ENCODE assay signal across 8 cellular contexts in genomic region chr12:115871714-115872113, GRCh38.
DNase-seq lines count a peak whose midpoint lies in the region; ATAC-seq and TF ChIP-seq lines count a peak whose summit lies in the region.

No MANE protein-coding gene starts in this region.

- no peak overlapping the region for H3K27ac ChIP-seq in WERI-Rb-1

- H3K27me3 ChIP-seq in WERI-Rb-1 (ENCODE audit: insufficient read depth, low read depth, severe bottlenecking) = no peaks in the 10 kb centered on the region

- H3K9me3 ChIP-seq in WERI-Rb-1 (ENCODE audit: severe bottlenecking) = peaks cover under 1% of the 10 kb centered on the region

- H3K4me3 ChIP-seq in WERI-Rb-1 (ENCODE audit: low read depth, low read length) = no peak overlapping the region

- no peak overlapping the region for H3K4me3 Mint-ChIP-seq in activated CD8-positive, alpha-beta memory T cell treated with anti-CD3 and anti-CD28 coated beads, Interleukin-2, amount 10 ng/mL, durations not matched to agents 7 days and 5 days

- H3K36me3 ChIP-seq in WERI-Rb-1 = no peaks in the 10 kb centered on the region

- H3K27me3 Mint-ChIP-seq in activated CD8-positive, alpha-beta memory T cell treated with anti-CD3 and anti-CD28 coated beads, Interleukin-2, amount 10 ng/mL, durations not matched to agents 7 days and 5 days = peaks cover 27% of the 10 kb centered on the region

- TF ChIP-seq CTCF in WERI-Rb-1 (IDR thresholded peaks at IDR 0.05; ENCODE audit: low read depth, low read length) = peak; percentile 64

- ATAC-seq in GM19463 (IDR thresholded peaks at IDR 0.05; ENCODE audit: unreplicated experiment) = peak; percentile 63
- ATAC-seq in activated CD8-positive, alpha-beta memory T cell treated with anti-CD3 and anti-CD28 coated beads, Interleukin-2, amount 10 ng/mL, durations not matched to agents 7 days and 5 days = no peak
- no peak for ATAC-seq in sciatic nerve
- no peak for ATAC-seq in HG02970 (IDR thresholded peaks at IDR 0.05; ENCODE audit: low FRiP score, unreplicated experiment)

- H3K9me3 Mint-ChIP-seq in activated CD8-positive, alpha-beta memory T cell treated with anti-CD3 and anti-CD28 coated beads, Interleukin-2, amount 10 ng/mL, durations not matched to agents 7 days and 5 days (ENCODE audit: low read depth) = no peaks in the 10 kb centered on the region

- H3K36me3 Mint-ChIP-seq in activated CD8-positive, alpha-beta memory T cell treated with anti-CD3 and anti-CD28 coated beads, Interleukin-2, amount 10 ng/mL, durations not matched to agents 7 days and 5 days = no peaks in the 10 kb centered on the region

- H3K4me1 Mint-ChIP-seq in activated CD8-positive, alpha-beta memory T cell treated with anti-CD3 and anti-CD28 coated beads, Interleukin-2, amount 10 ng/mL, durations not matched to agents 7 days and 5 days = peaks cover 9% of the 10 kb centered on the region

- H3K27ac Mint-ChIP-seq in activated CD8-positive, alpha-beta memory T cell treated with anti-CD3 and anti-CD28 coated beads, Interleukin-2, amount 10 ng/mL, durations not matched to agents 7 days and 5 days = no peak overlapping the region

- CTCF ChIA-PET in activated CD8-positive, alpha-beta memory T cell treated with anti-CD3 and anti-CD28 coated beads, Interleukin-2, amount 10 ng/mL, durations not matched to agents 7 days and 5 days (lab: Charles Lee) = interaction anchor here (2.1 kb wide), 1 partner anchor 10 kb away, joined by 5 read pairs; no protein-coding TSS in a partner anchor

- DNase-seq in CMK (ENCODE audit: low read depth) (peak; percentile 27), NAMALWA (ENCODE audit: low spot score) (peak; percentile 56), WERI-Rb-1 (peak; percentile 61), iris pigment epithelial cell (ENCODE audit: low read depth) (peak; percentile 34), sciatic nerve (ENCODE audit: low spot score) (no peak)
- DNase-seq in activated CD8-positive, alpha-beta memory T cell treated with anti-CD3 and anti-CD28 coated beads, Interleukin-2, amount 10 ng/mL, durations not matched to agents 7 days and 5 days = no peak

- intact Hi-C loops in sciatic nerve (cut with DNase I) = no loop called here

Comparison
In these comparisons a context has a peak if more than half of its experiments do, and no peak if none do; other contexts are left out.
1. DNase-seq: peak in CMK (single experiment), NAMALWA (single experiment), WERI-Rb-1 (single experiment) and iris pigment epithelial cell (single experiment); none in activated CD8-positive, alpha-beta memory T cell treated with anti-CD3 and anti-CD28 coated beads, Interleukin-2, amount 10 ng/mL, durations not matched to agents 7 days and 5 days (single experiment) and sciatic nerve (single experiment).